Comparison of ENCODE assay signal across 9 cellular contexts in genomic region chr6:78436335-78436734, GRCh38.
A peak's percentile ranks its signal among the peaks of the same experiment; 100 is the strongest.
DNase-seq lines count a peak whose midpoint lies in the region; ATAC-seq and TF ChIP-seq lines count a peak whose summit lies in the region.
"Had no signal": no experiment of that assay in that cellular context is flagged by ENCODE, and none has a peak within 500 bp of the region (broad histone marks: within the 10 kb centered on the region; RNA-seq: fewer than 3 reads in every experiment).

No MANE protein-coding gene starts in this region.

- H4K91ac ChIP-seq in IMR-90 (ENCODE audit: insufficient read depth, low read depth, low read length), result no peak overlapping the region

- H3K4me1 ChIP-seq in IMR-90 (ENCODE audit: control insufficient read depth, insufficient read depth, low read length) (no peaks in the 10 kb centered on the region), tibial artery (no peaks in the 10 kb centered on the region), colonic mucosa (no peaks in the 10 kb centered on the region), esophagus muscularis mucosa (no peaks in the 10 kb centered on the region)

- no peak overlapping the region for H2BK15ac ChIP-seq in IMR-90 (ENCODE audit: low read depth, low read length)

- no peak overlapping the region for H2AFZ ChIP-seq in IMR-90 (replicated peaks; ENCODE audit: low read length, poor library complexity)

- no peak overlapping the region for H2BK120ac ChIP-seq in IMR-90 (ENCODE audit: low read depth, low read length)

- H3K9me1 ChIP-seq in IMR-90 (ENCODE audit: insufficient read depth, low read length), result no peaks in the 10 kb centered on the region

- DNase-seq in GM04504 (ENCODE audit: low read depth) (peak; percentile 13), IMR-90 (peak; percentile 33), astrocyte of the hippocampus (ENCODE audit: low read depth, low spot score) (peak; percentile 31), myocyte (ENCODE audit: low read depth) (peak; percentile 41), tibial artery (no peak), colonic mucosa (no peak), esophagus muscularis mucosa (ENCODE audit: extremely low spot score) (no peak)
- DNase-seq: activated naive CD4-positive, alpha-beta T cell treated with Interleukin-2 at 50 U/mL for 16 hours had no signal

- no peak overlapping the region for H3K23ac ChIP-seq in IMR-90 (ENCODE audit: low read depth, low read length)

- H2BK20ac ChIP-seq in IMR-90 (ENCODE audit: low read depth, low read length), result no peak overlapping the region

- no peak overlapping the region for H3K4ac ChIP-seq in IMR-90 (ENCODE audit: low read depth, low read length)

- H4K8ac ChIP-seq in IMR-90 (ENCODE audit: low read depth in 2 of 2, low read length in 2 of 2), result no peak overlapping the region

- no peak overlapping the region for H3K9ac ChIP-seq in IMR-90 (ENCODE audit: low read depth, low read length)
- H3K9ac ChIP-seq in colonic mucosa (ENCODE audit: low read depth in 2 of 2, low read length in 2 of 2), result no peak overlapping the region

- no peak overlapping the region for H2BK5ac ChIP-seq in IMR-90 (ENCODE audit: low read depth, low read length, poor library complexity, severe bottlenecking)

- H2AK5ac ChIP-seq in IMR-90 (ENCODE audit: low read depth, low read length), result no peak overlapping the region

- no peaks in the 10 kb centered on the region for H3K27me3 ChIP-seq in IMR-90 (ENCODE audit: control insufficient read depth, insufficient read depth, low read length)
- H3K27me3 ChIP-seq in tibial artery, result no peaks in the 10 kb centered on the region
- no peaks in the 10 kb centered on the region for H3K27me3 ChIP-seq in colonic mucosa
- no peaks in the 10 kb centered on the region for H3K27me3 ChIP-seq in esophagus muscularis mucosa

- no peak overlapping the region for H3K14ac ChIP-seq in IMR-90 (replicated peaks; ENCODE audit: low read depth, low read length)

- in situ Hi-C loops in IMR-90 (cut with MboI; ENCODE audit: low sequenced_read_pairs), result loop anchor here (25.0 kb wide), 1 partner anchor 376 kb away; no protein-coding TSS in a partner anchor

- no peaks in the 10 kb centered on the region for H3K36me3 ChIP-seq in IMR-90 (ENCODE audit: control insufficient read depth, insufficient read depth, low read length)
- no peaks in the 10 kb centered on the region for H3K36me3 ChIP-seq in tibial artery
- H3K36me3 ChIP-seq in colonic mucosa, result no peaks in the 10 kb centered on the region
- H3K36me3 ChIP-seq in esophagus muscularis mucosa, result no peaks in the 10 kb centered on the region

- no peak overlapping the region for H3K27ac ChIP-seq in IMR-90 (ENCODE audit: insufficient read depth, low read length)
- H3K27ac ChIP-seq in tibial artery, result no peak overlapping the region
- H3K27ac ChIP-seq in colonic mucosa, result no peak overlapping the region
- H3K27ac ChIP-seq in esophagus muscularis mucosa (replicated peaks in 1 of 4), result no peak overlapping the region

- ATAC-seq in IMR-90 (ENCODE audit: low read depth), result peak; percentile 65
- ATAC-seq: Right ventricle myocardium inferior had no signal

- intact Hi-C loops in IMR-90 (cut with micrococcal nuclease), result loop anchor here (1.0 to 5.0 kb wide), 3 partner anchors 176 to 374 kb away; no protein-coding TSS in a partner anchor
- intact Hi-C loops in tibial artery (cut with DNase I; ENCODE audit: low total_unique reads), result no loop called here
- intact Hi-C loops in colonic mucosa (cut with DNase I), result no loop called here
- intact Hi-C loops in esophagus muscularis mucosa (cut with DNase I), result no loop called here

- H4K5ac ChIP-seq in IMR-90 (ENCODE audit: low read depth, low read length), result no peak overlapping the region

- TF ChIP-seq POLR2A in IMR-90 (IDR thresholded peaks at IDR 0.05; ENCODE audit: low read depth, low read length), result no peak
- no peak for TF ChIP-seq POLR2A in esophagus muscularis mucosa (IDR thresholded peaks at IDR 0.05; ENCODE audit: low read depth)

- no peaks in the 10 kb centered on the region for H4K20me1 ChIP-seq in IMR-90 (ENCODE audit: insufficient read depth, low read length)

- no peak overlapping the region for H2AK9ac ChIP-seq in IMR-90 (replicated peaks; ENCODE audit: low read depth, low read length, poor library complexity)

- BruUV-seq in IMR-90 (replicated peaks; lab: Mats Ljungman, UMichigan), result no TSS peak

- POLR2A ChIA-PET in IMR-90 (lab: Charles Lee; ENCODE audit: unreplicated experiment), result no interaction called here

- CTCF ChIA-PET in IMR-90 (lab: Yijun Ruan, JAX), result no interaction called here

- no peaks in the 10 kb centered on the region for H3K79me1 ChIP-seq in IMR-90 (ENCODE audit: low read depth in 1 of 2, low read length in 2 of 2)

- dilution Hi-C loops in IMR-90 (cut with HindIII; ENCODE audit: low sequenced_read_pairs, unreplicated experiment), result no loop called here

- H3K18ac ChIP-seq in IMR-90 (ENCODE audit: low read depth, low read length), result no peak overlapping the region

- H3K9me3 ChIP-seq in IMR-90 (ENCODE audit: control insufficient read depth, insufficient read depth, low read length), result no peaks in the 10 kb centered on the region
- H3K9me3 ChIP-seq in tibial artery, result no peaks in the 10 kb centered on the region
- H3K9me3 ChIP-seq in colonic mucosa, result no peaks in the 10 kb centered on the region
- no peaks in the 10 kb centered on the region for H3K9me3 ChIP-seq in esophagus muscularis mucosa

- H3K56ac ChIP-seq in IMR-90 (ENCODE audit: extremely low read depth, insufficient read depth, low read length), result no peak overlapping the region

- H3K4me3 ChIP-seq in IMR-90 (ENCODE audit: insufficient read depth, low read depth, low read length) (no peak overlapping the region), tibial artery (no peak overlapping the region), colonic mucosa (no peak overlapping the region), esophagus muscularis mucosa (no peak overlapping the region)

- no peak for TF ChIP-seq EP300 in esophagus muscularis mucosa (IDR thresholded peaks at IDR 0.05)

- TF ChIP-seq RAD21 in IMR-90 (IDR thresholded peaks at IDR 0.05; ENCODE audit: low read length), result peak; percentile 52

- H3K4me2 ChIP-seq in IMR-90 (ENCODE audit: low read depth, low read length), result no peak overlapping the region

- TF ChIP-seq CTCF in IMR-90 (conservative IDR thresholded peaks at IDR 0.05; ENCODE audit: low read depth, low read length), result peak; percentile 48
- TF ChIP-seq CTCF in tibial artery (IDR thresholded peaks at IDR 0.05), result no peak
- TF ChIP-seq CTCF in colonic mucosa (IDR thresholded peaks at IDR 0.05), result no peak
- TF ChIP-seq CTCF in esophagus muscularis mucosa (IDR thresholded peaks at IDR 0.05), result no peak

TF ChIP-seq in IMR-90, 13 proteins besides CTCF, POLR2A, EP300 and RAD21:
- TF ChIP-seq SMC3 (IDR thresholded peaks at IDR 0.05; ENCODE audit: low read depth, low read length) (peak; percentile 53), RFX5 (IDR thresholded peaks at IDR 0.05; ENCODE audit: low read depth, low read length) (no peak)

Comparison
In these comparisons a context has a peak if more than half of its experiments do, and no peak if none do; other contexts are left out.
1. DNase-seq: peak in GM04504 (single experiment), IMR-90 (single experiment), astrocyte of the hippocampus (single experiment) and myocyte (single experiment); none in tibial artery (0 of 2), colonic mucosa (single experiment) and esophagus muscularis mucosa (single experiment).